14 cellular contexts compared by ENCODE assay signal in the genomic region with DNA sequence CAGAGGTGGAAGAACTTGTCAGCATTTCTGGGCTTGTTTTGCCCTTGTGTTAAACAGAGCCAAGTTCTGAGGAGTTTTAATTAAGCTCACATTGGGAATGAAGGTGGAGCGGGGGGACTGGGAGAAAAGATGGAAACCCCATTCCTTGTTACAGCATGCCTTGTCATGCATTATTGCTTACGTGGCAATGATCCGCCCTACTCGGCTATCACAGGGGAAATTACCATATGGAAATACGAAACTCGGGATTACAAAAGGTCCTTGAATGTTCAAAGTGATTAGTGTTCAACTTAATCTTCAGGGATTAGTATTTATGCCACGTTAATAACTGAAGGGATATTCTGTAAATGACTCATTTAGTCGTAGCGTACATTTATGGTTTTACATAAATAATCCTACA.
"Had no signal": no experiment of that assay in that cellular context is flagged by ENCODE, and none has a peak within 500 bp of the region (broad histone marks: within the 10 kb centered on the region; RNA-seq: fewer than 3 reads in every experiment).

No MANE protein-coding gene starts in this region.

- H3K36me3 ChIP-seq: transverse colon, vagina had no signal

- DNase-seq: activated CD4-positive, alpha-beta T cell treated with anti-CD3 and anti-CD28 coated beads, Interleukin-2, amount 50 U/mL, for 4 hours; activated CD4-positive, CD25-positive, alpha-beta regulatory T cell treated with anti-CD3 and anti-CD28 coated beads, Interleukin-2, amount 50 U/mL, for 72 hours; activated naive CD4-positive, alpha-beta T cell treated with Interleukin-2 at 50 U/mL for 16 hours; aorta; nucleus accumbens; posterior cingulate gyrus; retina; stimulated activated naive CD8-positive, alpha-beta T cell treated with anti-CD3 and anti-CD28 coated beads, Interleukin-15, Interleukin-2, amounts not matched to agents 100 U/mL and 50 U/mL, for 24 hours; T-helper 9 cell; transverse colon had no signal

- H3K4me1 ChIP-seq: vagina had no signal

- ATAC-seq: activated T-helper 17 cell treated with anti-CD3 and anti-CD28 coated beads, Interleukin-2, amount 50 U/mL, for 72 hours; natural killer cell treated with Interleukin-12 subunit alpha and Interleukin-12 subunit beta and Interleukin-15 and Interleukin-18, amount 100 ng/mL, for 72 hours; stimulated activated naive CD8-positive, alpha-beta T cell treated with anti-CD3 and anti-CD28 coated beads, Interleukin-15, Interleukin-2, amounts not matched to agents 100 U/mL and 50 U/mL, for 24 hours had no signal

- H3K27ac ChIP-seq: skin epidermis, transverse colon, vagina had no signal

- H3K4me3 ChIP-seq: skin epidermis, transverse colon, vagina had no signal

- H3K9me3 ChIP-seq: transverse colon, vagina had no signal

- H3K27me3 ChIP-seq: transverse colon, vagina had no signal
